19 cellular contexts compared by ENCODE assay signal in the genomic region with DNA sequence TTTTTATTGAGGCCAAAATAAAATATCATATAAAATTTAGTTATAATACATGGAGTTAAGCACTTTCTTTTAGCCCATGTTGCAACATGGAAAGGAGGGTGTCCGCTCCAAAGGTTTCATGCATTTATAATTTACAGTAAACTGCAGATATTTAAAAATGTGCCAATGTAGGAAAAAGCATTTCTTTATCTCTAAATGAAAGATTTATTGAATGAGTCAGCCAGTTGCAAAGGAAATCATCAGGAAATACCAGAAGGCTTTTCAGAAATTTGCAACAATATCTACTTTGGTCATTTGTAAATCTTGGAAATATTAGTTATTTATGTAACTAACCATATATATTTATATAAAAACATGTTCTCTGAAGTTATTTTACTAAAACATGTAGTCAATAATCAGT. TPM values are rescaled to one million over a fixed set of nuclear protein-coding genes. Genes with fewer than 3 reads are reported as not detected.
DNase-seq lines count a peak whose midpoint lies in the region; ATAC-seq, FAIRE-seq and TF ChIP-seq lines count a peak whose summit lies in the region.
"Had no signal": no experiment of that assay in that cellular context is flagged by ENCODE, and none has a peak within 500 bp of the region (broad histone marks: within the 10 kb centered on the region; RNA-seq: fewer than 3 reads in every experiment).

No MANE protein-coding gene starts in this region.

- DNase-seq in GM04503 (ENCODE audit: low read depth) (peak; percentile 22), RPMI7951 (ENCODE audit: low read depth) (peak; percentile 18), dermis microvascular lymphatic vessel endothelial cell (ENCODE audit: low read depth in 2 of 2) (peak; percentile 66 to 74), pulmonary artery endothelial cell (ENCODE audit: low read depth, low spot score) (peak; percentile 30), OCI-M2 (lab: John Stamatoyannopoulos, UW; ENCODE audit: unreplicated experiment) (no peak), HEK293T (ENCODE audit: extremely low spot score) (no peak), H54 (ENCODE audit: insufficient read length, low spot score) (no peak)
- DNase-seq: activated CD4-positive, alpha-beta T cell treated with anti-CD3 and anti-CD28 coated beads for 48 hours; activated naive CD4-positive, alpha-beta T cell treated with Interleukin-2 at 50 U/mL for 16 hours; effector CD4-positive, alpha-beta T cell; foreskin melanocyte; NCI-H187 treated with DMSO at 0.1 percent for 48 hours; NCI-H524; nucleus accumbens; SJCRH30; stimulated activated CD4-positive, alpha-beta T cell treated with anti-CD3 and anti-CD28 coated beads, Interleukin-4, amount 100 ng/mL, for 24 hours; testis had no signal

- no peak for ATAC-seq in HG02852 (IDR thresholded peaks at IDR 0.05; ENCODE audit: unreplicated experiment)

- POLR2A ChIA-PET in HEK293T (lab: Yijun Ruan, JAX), result no interaction called here

- CTCF ChIA-PET in HEK293T (lab: Yijun Ruan, JAX), result no interaction called here

- TF ChIP-seq POLR2A in H54 (IDR thresholded peaks at IDR 0.05; ENCODE audit: low read depth, low read length), result no peak

- no peak for FAIRE-seq in H54 (lab: Jason Lieb, UNC)

TF ChIP-seq in HEK293T, 16 proteins besides CTCF, POLR2A, EP300 and RAD21:
- TF ChIP-seq CTBP1 (IDR thresholded peaks at IDR 0.05; ENCODE audit: borderline replicate concordance), result no peak

RNA-seq across cellular contexts. Expression of a gene that starts 12.1 kb away (rescaled TPM):
- not detected in 2 replicates for total RNA-seq in RPMI7951 (2014; rRNA removed; shearing (Covaris generic))
- total RNA-seq in dermis microvascular lymphatic vessel endothelial cell, result 0.25 TPM in 1 of 2 replicates, not detected in the other
- not detected in 2 replicates for total RNA-seq in pulmonary artery endothelial cell
- total RNA-seq: mucosa of gallbladder, SJCRH30, testis had no signal

Comparison
In these comparisons a context has a peak if more than half of its experiments do, and no peak if none do; other contexts are left out.
1. DNase-seq: peak in GM04503 (single experiment), RPMI7951 (single experiment), dermis microvascular lymphatic vessel endothelial cell (2 of 2) and pulmonary artery endothelial cell (single experiment); none in OCI-M2 (single experiment), HEK293T (single experiment) and H54 (single experiment).